In genomic region chr7:129575699-129576098, GRCh38 we compare ENCODE assay signal across 24 cellular contexts.
"Had no signal": no experiment of that assay in that cellular context is flagged by ENCODE, and none has a peak within 500 bp of the region (broad histone marks: within the 10 kb centered on the region; RNA-seq: fewer than 3 reads in every experiment).

No MANE protein-coding gene starts in this region.

- DNase-seq: dermis blood vessel endothelial cell; dorsolateral prefrontal cortex; effector CD4-positive, alpha-beta T cell; effector memory CD4-positive, alpha-beta T cell; foreskin keratinocyte; heart left ventricle; hypothalamus; immature natural killer cell; islet precursor cell; kidney; kidney glomerular epithelial cell; left colon; left ventricle myocardium inferior; lower lobe of right lung; midbrain; naive thymus-derived CD4-positive, alpha-beta T cell had no signal

- ATAC-seq: foreskin keratinocyte; gastroesophageal sphincter; heart left ventricle; left colon; left lobe of liver; lower lobe of right lung; naive thymus-derived CD4-positive, alpha-beta T cell had no signal

- H3K4me3 ChIP-seq: coronary artery, dorsolateral prefrontal cortex, esophagus muscularis mucosa, gastroesophageal sphincter, heart left ventricle, hepatocyte, left ventricle myocardium inferior, lower lobe of right lung had no signal

- H3K4me2 ChIP-seq: hepatocyte had no signal

- FAIRE-seq: colon, endothelial cell of umbilical vein, frontal cortex, kidney had no signal

- H3K4me1 ChIP-seq: esophagus muscularis mucosa, foreskin keratinocyte, gastroesophageal sphincter, lower lobe of right lung had no signal

- H3K27me3 ChIP-seq: dorsolateral prefrontal cortex, esophagus muscularis mucosa, foreskin keratinocyte, gastroesophageal sphincter, heart left ventricle, hepatocyte had no signal

- H3K27ac ChIP-seq: coronary artery, dorsolateral prefrontal cortex, esophagus muscularis mucosa, foreskin keratinocyte, gastroesophageal sphincter, heart left ventricle, hepatocyte, left ventricle myocardium inferior, lower lobe of right lung had no signal

- H3K79me2 ChIP-seq: hepatocyte had no signal

- H2AFZ ChIP-seq: hepatocyte had no signal

- H3K36me3 ChIP-seq: esophagus muscularis mucosa, gastroesophageal sphincter, heart left ventricle, left ventricle myocardium inferior, lower lobe of right lung had no signal
